ENCODE assay signal across 19 cellular contexts in genomic region chr7:128390871-128391565, GRCh38. TPM values are rescaled to one million over a fixed set of nuclear protein-coding genes. Genes with fewer than 3 reads are reported as not detected.
DNase-seq lines count a peak whose midpoint lies in the region; ATAC-seq, FAIRE-seq and TF ChIP-seq lines count a peak whose summit lies in the region.
"Had no signal": no experiment of that assay in that cellular context is flagged by ENCODE, and none has a peak within 500 bp of the region (broad histone marks: within the 10 kb centered on the region; RNA-seq: fewer than 3 reads in every experiment).

No MANE protein-coding gene starts in this region.

- CTCF ChIA-PET in activated naive CD4-positive, alpha-beta T cell treated with anti-CD3 and anti-CD28 coated beads for 36 hours (lab: Charles Lee), result interaction anchor here (0.6 to 11.9 kb wide), 8 partner anchors 8 to 90 kb away, joined by 3 to 297 read pairs (median 3); partner anchors contain the start of genes PRRT4 and RBM28
- CTCF ChIA-PET in K562 (lab: Yijun Ruan, JAX; ENCODE audit: low intra/inter-chr PET ratio), result interaction anchor here (0.6 kb wide), 1 partner anchor 1592 kb away, joined by 4 read pairs; no protein-coding TSS in a partner anchor

- no peak for DNase-seq in activated naive CD4-positive, alpha-beta T cell treated with anti-CD3 and anti-CD28 coated beads, Interleukin-2, amount 50 U/mL, for 72 hours (ENCODE audit: low spot score in 2 of 2)
- no peak for DNase-seq in activated naive CD4-positive, alpha-beta T cell treated with anti-CD3 and anti-CD28 coated beads for 36 hours
- DNase-seq in H7 (peak; percentile 30), K562 (ENCODE audit: extremely low read depth in 1 of 4, low spot score in 3 of 4) (peak in 1 of 4 experiments; percentile 31), tibial nerve (ENCODE audit: low spot score in 2 of 2) (no peak)
- no peak for DNase-seq in stimulated activated naive CD8-positive, alpha-beta T cell treated with anti-CD3 and anti-CD28 coated beads, Interleukin-15, Interleukin-2, amounts not matched to agents 100 U/mL and 50 U/mL, for 24 hours
- DNase-seq: DMS79, IMR-90, Kasumi-1, MG63, NCI-H1105, NCI-H2081, Peyer's patch had no signal

- 0 out of 2 replicates have a peak, but pooled peaks cover 19% of the 10 kb centered on the region for H4K20me1 ChIP-seq in K562 (replicated peaks; ENCODE audit: control insufficient read depth, insufficient read depth, low read length)

- peak overlapping the region; percentile 0 to 34 for H3K27ac Mint-ChIP-seq in activated naive CD4-positive, alpha-beta T cell treated with anti-CD3 and anti-CD28 coated beads, Interleukin-2, amount 50 U/mL, for 72 hours
- no peak overlapping the region for H3K27ac Mint-ChIP-seq in activated naive CD4-positive, alpha-beta T cell treated with anti-CD3 and anti-CD28 coated beads for 36 hours

- no peak overlapping the region for H3K4me3 Mint-ChIP-seq in activated naive CD4-positive, alpha-beta T cell treated with anti-CD3 and anti-CD28 coated beads for 36 hours

- in situ Hi-C loops in K562 (cut with MboI), result no loop called here

- TF ChIP-seq CTCF in K562 (IDR thresholded peaks at IDR 0.05 in 2 of 3, conservative IDR thresholded peaks at IDR 0.05 in 1 of 3; ENCODE audit: insufficient read depth in 2 of 3, low read depth in 1 of 3, low read length in 3 of 3) (no peak), tibial nerve (IDR thresholded peaks at IDR 0.05) (no peak)

- H3K27me3 ChIP-seq in H7 (ENCODE audit: control insufficient read depth, insufficient read depth, low read length), result peaks cover 6% of the 10 kb centered on the region
- H3K27me3 ChIP-seq in K562 (ENCODE audit: control insufficient read depth in 2 of 2, insufficient read depth in 2 of 2, low read length in 2 of 2), result no peaks in the 10 kb centered on the region
- no peaks in the 10 kb centered on the region for H3K27me3 ChIP-seq in tibial nerve
- H3K27me3 ChIP-seq: MG63, Peyer's patch had no signal

- no peaks in the 10 kb centered on the region for H3K27me3 Mint-ChIP-seq in activated naive CD4-positive, alpha-beta T cell treated with anti-CD3 and anti-CD28 coated beads for 36 hours (ENCODE audit: low read depth)

- BruUV-seq in K562 (replicated peaks; lab: Mats Ljungman, UMichigan), result no TSS peak

- H2AFZ ChIP-seq in K562 (ENCODE audit: low read depth, low read length), result no peak overlapping the region

- POLR2A ChIA-PET in K562 (lab: Yijun Ruan, JAX), result interaction anchor here (0.6 to 1.8 kb wide), 10 partner anchors 8 to 665 kb away, joined by 3 to 11 read pairs (median 4); no protein-coding TSS in a partner anchor

- TF ChIP-seq POLR2A in K562 (conservative IDR thresholded peaks at IDR 0.05), result no peak
- no peak for TF ChIP-seq POLR2A in tibial nerve (IDR thresholded peaks at IDR 0.05)

- intact Hi-C loops in activated naive CD4-positive, alpha-beta T cell treated with anti-CD3 and anti-CD28 coated beads for 36 hours (cut with micrococcal nuclease), result no loop called here
- intact Hi-C loops in K562 (cut with micrococcal nuclease), result no loop called here

- H3K27ac ChIP-seq in K562 (ENCODE audit: extremely low read depth, low read depth, low read length) (no peak overlapping the region), tibial nerve (no peak overlapping the region)
- H3K27ac ChIP-seq: C4-2B, HL-60, Peyer's patch had no signal

- no peaks in the 10 kb centered on the region for H3K36me3 Mint-ChIP-seq in activated naive CD4-positive, alpha-beta T cell treated with anti-CD3 and anti-CD28 coated beads, Interleukin-2, amount 50 U/mL, for 72 hours
- peaks cover 2% of the 10 kb centered on the region for H3K36me3 Mint-ChIP-seq in activated naive CD4-positive, alpha-beta T cell treated with anti-CD3 and anti-CD28 coated beads for 36 hours (ENCODE audit: low read depth)

- no peaks in the 10 kb centered on the region for H3K4me1 Mint-ChIP-seq in activated naive CD4-positive, alpha-beta T cell treated with anti-CD3 and anti-CD28 coated beads for 36 hours (ENCODE audit: low read depth)

- no peak overlapping the region for H3K9ac ChIP-seq in K562 (ENCODE audit: insufficient read depth in 1 of 2, low read depth in 2 of 2, low read length in 2 of 2)

- no peak for ATAC-seq in activated naive CD4-positive, alpha-beta T cell treated with anti-CD3 and anti-CD28 coated beads, Interleukin-2, amount 50 U/mL, for 72 hours
- no peak for ATAC-seq in K562
- ATAC-seq in stimulated activated naive CD8-positive, alpha-beta T cell treated with anti-CD3 and anti-CD28 coated beads, Interleukin-15, Interleukin-2, amounts not matched to agents 100 U/mL and 50 U/mL, for 24 hours, result no peak
- no peak for ATAC-seq in HG03159 (IDR thresholded peaks at IDR 0.05; ENCODE audit: unreplicated experiment)
- ATAC-seq: Right ventricle myocardium inferior had no signal

- H3K9me3 Mint-ChIP-seq in activated naive CD4-positive, alpha-beta T cell treated with anti-CD3 and anti-CD28 coated beads, Interleukin-2, amount 50 U/mL, for 72 hours, result no peaks in the 10 kb centered on the region
- no peaks in the 10 kb centered on the region for H3K9me3 Mint-ChIP-seq in activated naive CD4-positive, alpha-beta T cell treated with anti-CD3 and anti-CD28 coated beads for 36 hours

- FAIRE-seq in K562 (lab: Jason Lieb, UNC), result peak; percentile 71

- no peaks in the 10 kb centered on the region for H3K79me2 ChIP-seq in K562 (ENCODE audit: control insufficient read depth, insufficient read depth, low read length)

- no peaks in the 10 kb centered on the region for H3K36me3 ChIP-seq in H7 (replicated peaks; ENCODE audit: control insufficient read depth, insufficient read depth, low read length)
- H3K36me3 ChIP-seq in K562 (ENCODE audit: control insufficient read depth, insufficient read depth, low read length), result peaks cover 37% of the 10 kb centered on the region; the same call in 1 of the 3 replicates
- peaks cover 0 to 50% (median 5%) of the 10 kb centered on the region in 3 donors for H3K36me3 ChIP-seq in tibial nerve
- H3K36me3 ChIP-seq: MG63 had no signal

- TF ChIP-seq RAD21 in K562 (CRISPR knock-in tag; conservative IDR thresholded peaks at IDR 0.05 in 1 of 2, IDR thresholded peaks at IDR 0.05 in 1 of 2), result no peak

- H3K9me1 ChIP-seq in K562 (ENCODE audit: control insufficient read depth, insufficient read depth, low read length), result peaks cover 3% of the 10 kb centered on the region

- H3K9me3 ChIP-seq in K562 (replicated peaks; ENCODE audit: control insufficient read depth, insufficient read depth, low read depth, low read length), result no peaks in the 10 kb centered on the region
- no peaks in the 10 kb centered on the region for H3K9me3 ChIP-seq in tibial nerve
- H3K9me3 ChIP-seq: HAP-1, MG63, Peyer's patch had no signal

- H3K4me1 ChIP-seq in K562 (replicated peaks in 1 of 2; ENCODE audit: control insufficient read depth in 2 of 2, insufficient read depth in 2 of 2, low read length in 2 of 2), result peaks cover 0 to 20% of the 10 kb centered on the region in 2 experiments; a peak in 3 of 5 replicates
- H3K4me1 ChIP-seq in tibial nerve, result peaks cover 0 to 10% (median 0%) of the 10 kb centered on the region in 4 donors
- H3K4me1 ChIP-seq: HAP-1, Peyer's patch had no signal

- TF ChIP-seq EP300 in K562 (IDR thresholded peaks at IDR 0.05; ENCODE audit: low read length) (no peak), tibial nerve (IDR thresholded peaks at IDR 0.05) (no peak)

- H3K4me3 ChIP-seq in H7 (ENCODE audit: insufficient read depth, low read depth, low read length) (no peak overlapping the region), K562 (no peak overlapping the region), tibial nerve (no peak overlapping the region)
- H3K4me3 ChIP-seq: HAP-1, MG63, Peyer's patch had no signal

- WGBS in K562 (ENCODE audit: insufficient coverage, low coverage, missing lambda C conversion rate), result 21% methylated on average over 3 of the region's 3 CpGs
- WGBS in tibial nerve, 2 donors, result 74 to 86% methylated on average over 3 of the region's 3 CpGs

- H3K4me2 ChIP-seq in K562 (ENCODE audit: insufficient read depth, low read length), result no peak overlapping the region

RNA-seq across cellular contexts. Expression of gene IMPDH1, which starts 18.8 kb away (rescaled TPM):
- 10 to 100 TPM; 29.5 to 66.9 TPM for total RNA-seq in activated naive CD4-positive, alpha-beta T cell treated with anti-CD3 and anti-CD28 coated beads, Interleukin-2, amount 50 U/mL, for 72 hours
- total RNA-seq in activated naive CD4-positive, alpha-beta T cell treated with anti-CD3 and anti-CD28 coated beads for 36 hours, result 10 to 100 TPM; 44.3 to 45.9 TPM
- 27.2 and 45.7 TPM in 2 replicates for total RNA-seq in H7 (2014; rRNA removed; shearing (Covaris generic))
- total RNA-seq in K562 (2011; cell fraction: chromatin; rRNA removed; ENCODE audit: low replicate concordance), result 140 and 407 TPM in 2 replicates
- total RNA-seq in K562 (2011; cell fraction: nucleolus; rRNA removed), result 199 and 212 TPM in 2 replicates
- total RNA-seq in K562 (2011; cell fraction: nucleoplasm; rRNA removed), result 141 and 147 TPM in 2 replicates
- 86.8 and 118 TPM in 2 replicates for total RNA-seq in K562 (2014; rRNA removed)
- 29.0 and 42.9 TPM in 2 replicates for total RNA-seq in K562 (2014; rRNA removed; fragmentation: Illumina TruSeq; extraction: Trizol)
- 60.6 and 64.3 TPM in 2 replicates for total RNA-seq in K562 (2015; rRNA removed; fragmentation: Illumina TruSeq; extraction: Trizol)
- total RNA-seq in K562 (2021), result 118 TPM in 2 replicates
- polyA plus RNA-seq in K562 (2011; rRNA removed), result 54.9 and 72.4 TPM in 2 replicates
- 54.0 and 156 TPM in 2 replicates for polyA plus RNA-seq in K562 (2011; cell fraction: cytosol; rRNA removed)
- polyA plus RNA-seq in K562 (2011; cell fraction: nucleus; rRNA removed), result 208 and 316 TPM in 2 replicates
- polyA plus RNA-seq in K562 (2012), result 79.3 and 81.1 TPM in 2 replicates
- polyA plus RNA-seq in K562 (2014; fragmentation: Illumina TruSeq; extraction: Trizol), result 59.8 and 76.3 TPM in 2 replicates
- 1 to 10 TPM in 1 of 2 experiments, under 1 TPM in 1; 0.80 to 2.1 TPM for polyA plus RNA-seq in K562 (2014; fragmentation: Nextera tagmentation; extraction: Ambion mirVana)
- 84.7 and 89.0 TPM in 2 replicates for polyA plus RNA-seq in K562 (2014; rRNA removed)
- polyA minus RNA-seq in K562 (2011; rRNA and poly(A)+ RNA removed), result 24.1 and 78.3 TPM in 2 replicates
- polyA minus RNA-seq in K562 (2011; cell fraction: cytosol; rRNA and poly(A)+ RNA removed), result 48.6 and 69.1 TPM in 2 replicates
- polyA minus RNA-seq in K562 (2011; cell fraction: nucleus; rRNA and poly(A)+ RNA removed), result 81.0 and 88.0 TPM in 2 replicates
- total RNA-seq in tibial nerve, result 100 to 1,000 TPM in 1 of 4 donors, 10 to 100 TPM in 3; 50.2 to 102 (median 74.0) TPM

RNA-seq across cellular contexts. Expression of gene PRRT4, which starts 29.5 kb away (rescaled TPM):
- total RNA-seq in activated naive CD4-positive, alpha-beta T cell treated with anti-CD3 and anti-CD28 coated beads, Interleukin-2, amount 50 U/mL, for 72 hours, result under 1 TPM in 1 of 2 donors, not detected in 1; 0.27 TPM
- total RNA-seq in activated naive CD4-positive, alpha-beta T cell treated with anti-CD3 and anti-CD28 coated beads for 36 hours, result under 1 TPM in 1 of 2 experiments, not detected in 1; 0.40 TPM
- total RNA-seq in H7 (2014; rRNA removed; shearing (Covaris generic)), result 0.14 and 0.67 TPM in 2 replicates
- 0.16 TPM in 1 of 2 replicates, not detected in the other for total RNA-seq in K562 (2011; cell fraction: chromatin; rRNA removed; ENCODE audit: low replicate concordance)
- not detected in 2 replicates for total RNA-seq in K562 (2011; cell fraction: nucleolus; rRNA removed)
- not detected in 2 replicates for total RNA-seq in K562 (2011; cell fraction: nucleoplasm; rRNA removed)
- total RNA-seq in K562 (2014; rRNA removed) (0.04 TPM in 1 of 2 replicates, not detected in the other), K562 (2014; rRNA removed; fragmentation: Illumina TruSeq; extraction: Trizol) (not detected in 2 replicates), K562 (2015; rRNA removed; fragmentation: Illumina TruSeq; extraction: Trizol) (not detected in 2 replicates), K562 (2021) (not detected in 2 replicates), tibial nerve (1 to 10 TPM in 2 of 4 donors, under 1 TPM in 2; 0.78 to 6.6 (median 2.6) TPM)
- polyA plus RNA-seq in K562 (2011; rRNA removed) (0.09 TPM in 1 of 2 replicates, not detected in the other), K562 (2014; fragmentation: Illumina TruSeq; extraction: Trizol) (not detected in 2 replicates), K562 (2014; fragmentation: Nextera tagmentation; extraction: Ambion mirVana) (not detected), K562 (2014; rRNA removed) (not detected in 2 replicates)
- 0.09 and 0.19 TPM in 2 replicates for polyA plus RNA-seq in K562 (2011; cell fraction: cytosol; rRNA removed)
- 0.24 and 0.48 TPM in 2 replicates for polyA plus RNA-seq in K562 (2011; cell fraction: nucleus; rRNA removed)
- polyA plus RNA-seq in K562 (2012), result not detected in 2 replicates
- polyA minus RNA-seq in K562 (2011; rRNA and poly(A)+ RNA removed), result not detected in 2 replicates
- polyA minus RNA-seq in K562 (2011; cell fraction: cytosol; rRNA and poly(A)+ RNA removed), result not detected in 2 replicates
- polyA minus RNA-seq in K562 (2011; cell fraction: nucleus; rRNA and poly(A)+ RNA removed), result not detected in 2 replicates
- total RNA-seq: HT1080, IMR-90 had no signal
- polyA plus RNA-seq: IMR-90 had no signal

RNA-seq across cellular contexts. Expression of gene RBM28, which starts 47.3 kb away (rescaled TPM):
- 10 to 100 TPM; 43.4 to 51.3 TPM for total RNA-seq in activated naive CD4-positive, alpha-beta T cell treated with anti-CD3 and anti-CD28 coated beads, Interleukin-2, amount 50 U/mL, for 72 hours
- 10 to 100 TPM; 51.9 to 53.2 TPM for total RNA-seq in activated naive CD4-positive, alpha-beta T cell treated with anti-CD3 and anti-CD28 coated beads for 36 hours
- total RNA-seq in H7 (2014; rRNA removed; shearing (Covaris generic)), result 24.2 and 29.4 TPM in 2 replicates
- 118 and 308 TPM in 2 replicates for total RNA-seq in K562 (2011; cell fraction: chromatin; rRNA removed; ENCODE audit: low replicate concordance)
- total RNA-seq in K562 (2011; cell fraction: nucleolus; rRNA removed), result 64.4 and 65.7 TPM in 2 replicates
- 89.0 and 98.2 TPM in 2 replicates for total RNA-seq in K562 (2011; cell fraction: nucleoplasm; rRNA removed)
- total RNA-seq in K562 (2014; rRNA removed), result 123 and 127 TPM in 2 replicates
- 138 and 165 TPM in 2 replicates for total RNA-seq in K562 (2014; rRNA removed; fragmentation: Illumina TruSeq; extraction: Trizol)
- 128 and 141 TPM in 2 replicates for total RNA-seq in K562 (2015; rRNA removed; fragmentation: Illumina TruSeq; extraction: Trizol)
- total RNA-seq in K562 (2021), result 146 and 157 TPM in 2 replicates
- 74.9 and 112 TPM in 2 replicates for polyA plus RNA-seq in K562 (2011; rRNA removed)
- polyA plus RNA-seq in K562 (2011; cell fraction: cytosol; rRNA removed), result 24.3 and 28.4 TPM in 2 replicates
- 226 and 227 TPM in 2 replicates for polyA plus RNA-seq in K562 (2011; cell fraction: nucleus; rRNA removed)
- polyA plus RNA-seq in K562 (2012), result 70.1 and 117 TPM in 2 replicates
- polyA plus RNA-seq in K562 (2014; fragmentation: Illumina TruSeq; extraction: Trizol), result 133 and 148 TPM in 2 replicates
- polyA plus RNA-seq in K562 (2014; fragmentation: Nextera tagmentation; extraction: Ambion mirVana), result 100 to 1,000 TPM in 1 of 2 experiments, 10 to 100 TPM in 1; 65.8 to 122 TPM
- polyA plus RNA-seq in K562 (2014; rRNA removed), result 139 and 213 TPM in 2 replicates
- 67.2 and 67.5 TPM in 2 replicates for polyA minus RNA-seq in K562 (2011; rRNA and poly(A)+ RNA removed)
- 37.2 and 38.0 TPM in 2 replicates for polyA minus RNA-seq in K562 (2011; cell fraction: cytosol; rRNA and poly(A)+ RNA removed)
- polyA minus RNA-seq in K562 (2011; cell fraction: nucleus; rRNA and poly(A)+ RNA removed), result 31.8 and 54.4 TPM in 2 replicates
- 10 to 100 TPM; 25.1 to 89.4 (median 51.0) TPM for total RNA-seq in tibial nerve
